In genomic region chr18:55323051-55323994, GRCh38 we compare ENCODE assay signal across 9 cellular contexts.
DNase-seq lines count a peak whose midpoint lies in the region; ATAC-seq and TF ChIP-seq lines count a peak whose summit lies in the region.
"Had no signal": no experiment of that assay in that cellular context is flagged by ENCODE, and none has a peak within 500 bp of the region (broad histone marks: within the 10 kb centered on the region; RNA-seq: fewer than 3 reads in every experiment).

No MANE protein-coding gene starts in this region.

- DNase-seq in GM12864 (ENCODE audit: low read depth) = no peak
- DNase-seq in NCI-H446 treated with DMSO at 0.1 percent for 48 hours (lab: John Stamatoyannopoulos, UW) = peak; percentile 54
- no peak for DNase-seq in sigmoid colon
- no peak for DNase-seq in HuH-7 (ENCODE audit: low spot score)
- DNase-seq in T-cell = no peak
- no peak for DNase-seq in GM13976 (ENCODE audit: low spot score)
- DNase-seq in 8988T = no peak
- DNase-seq: activated naive CD4-positive, alpha-beta T cell treated with anti-CD3 and anti-CD28 coated beads, Interleukin-2, amount 10 ng/mL, durations not matched to agents 7 days and 5 days had no signal

- CTCF ChIA-PET in T-cell (lab: Charles Lee) = interaction anchor here in 1 of 2 donors (0.5 kb wide), 1 partner anchor 317 kb away, joined by 4 read pairs; no protein-coding TSS in a partner anchor

- H3K4me1 ChIP-seq in esophagus (ENCODE audit: control insufficient read depth in 2 of 2, insufficient read depth in 2 of 2, low read length in 1 of 2) (no peaks in the 10 kb centered on the region), sigmoid colon (peaks cover 0 to 32% (median 20%) of the 10 kb centered on the region in 4 donors)

- intact Hi-C loops in sigmoid colon (cut with DNase I) = loop anchor here (2.0 to 10.0 kb wide), 4 partner anchors 76 to 1311 kb away; partner anchors contain the start of gene TXNL1

- no peaks in the 10 kb centered on the region for H3K27me3 ChIP-seq in esophagus (ENCODE audit: control insufficient read depth in 1 of 2, insufficient read depth in 2 of 2, low read length in 2 of 2)
- H3K27me3 ChIP-seq in sigmoid colon = no peaks in the 10 kb centered on the region

- peaks cover 29 to 32% of the 10 kb centered on the region in 2 donors for H3K27me3 Mint-ChIP-seq in T-cell

- H3K27ac Mint-ChIP-seq in T-cell = no peak overlapping the region
- H3K27ac Mint-ChIP-seq: activated naive CD4-positive, alpha-beta T cell treated with anti-CD3 and anti-CD28 coated beads, Interleukin-2, amount 10 ng/mL, durations not matched to agents 7 days and 5 days had no signal

- no peak for TF ChIP-seq EP300 in sigmoid colon (IDR thresholded peaks at IDR 0.05)

- H3K36me3 ChIP-seq in esophagus (ENCODE audit: control insufficient read depth in 2 of 2, insufficient read depth in 2 of 2, low read length in 1 of 2) (no peaks in the 10 kb centered on the region), sigmoid colon (no peaks in the 10 kb centered on the region)

- H3K27ac ChIP-seq in esophagus (ENCODE audit: low read depth in 2 of 2, low read length in 1 of 2) (peak overlapping the region; percentile 31 to 67), sigmoid colon (peak overlapping the region; percentile 88 to 98 (median 90))

- H3K4me3 Mint-ChIP-seq in T-cell = peak overlapping the region in 1 of 3 donors; percentile 32
- H3K4me3 Mint-ChIP-seq: activated naive CD4-positive, alpha-beta T cell treated with anti-CD3 and anti-CD28 coated beads, Interleukin-2, amount 10 ng/mL, durations not matched to agents 7 days and 5 days had no signal

- TF ChIP-seq POLR2A in sigmoid colon (IDR thresholded peaks at IDR 0.05) = no peak

- POLR2A ChIA-PET in T-cell (lab: Charles Lee) = no interaction called here

- in situ Hi-C loops in GM13976 (cut with MboI; ENCODE audit: low sequenced_read_pairs, unreplicated experiment) = loop anchor here (10.0 kb wide), 1 partner anchor 79 kb away; no protein-coding TSS in a partner anchor

- WGBS in esophagus, 2 donors = 44 to 54% methylated on average over 10 of the region's 10 CpGs
- 50 to 59% methylated on average over 10 of the region's 10 CpGs for WGBS in sigmoid colon, 2 donors

- peaks cover 6 to 11% (median 10%) of the 10 kb centered on the region in 3 donors for H3K4me1 Mint-ChIP-seq in T-cell

- no peak for ATAC-seq in T-cell (replicated peaks in 1 of 4)

- H3K9me3 ChIP-seq in esophagus (ENCODE audit: control insufficient read depth in 2 of 2, insufficient read depth in 1 of 2, low read depth in 1 of 2, low read length in 1 of 2) (no peaks in the 10 kb centered on the region), sigmoid colon (no peaks in the 10 kb centered on the region)

- no peaks in the 10 kb centered on the region for H3K36me3 Mint-ChIP-seq in T-cell
- H3K36me3 Mint-ChIP-seq: activated naive CD4-positive, alpha-beta T cell treated with anti-CD3 and anti-CD28 coated beads, Interleukin-2, amount 10 ng/mL, durations not matched to agents 7 days and 5 days had no signal

- H3K4me3 ChIP-seq in GM12864 (ENCODE audit: low read depth, low read length) (peak overlapping the region; percentile 93), esophagus (ENCODE audit: low read depth in 1 of 2, low read length in 2 of 2) (no peak overlapping the region), sigmoid colon (peak overlapping the region; percentile 48 to 63 (median 56))

- TF ChIP-seq CTCF in GM12864 (IDR thresholded peaks at IDR 0.05; ENCODE audit: low read depth, low read length, missing control alignments) = no peak
- no peak for TF ChIP-seq CTCF in sigmoid colon (IDR thresholded peaks at IDR 0.05)
- TF ChIP-seq CTCF in GM13976 (IDR thresholded peaks at IDR 0.05; ENCODE audit: borderline replicate concordance, control extremely low read depth, extremely low read depth, insufficient read depth, missing control alignments) = no peak

- no peaks in the 10 kb centered on the region for H3K9me3 Mint-ChIP-seq in T-cell
- H3K9me3 Mint-ChIP-seq: activated naive CD4-positive, alpha-beta T cell treated with anti-CD3 and anti-CD28 coated beads, Interleukin-2, amount 10 ng/mL, durations not matched to agents 7 days and 5 days had no signal

Comparison
In these comparisons a context has a peak if more than half of its experiments do, and no peak if none do; other contexts are left out.
1. H3K4me3 ChIP-seq: peak in GM12864 (single experiment) and sigmoid colon (4 of 4); none in esophagus (0 of 2).